In genomic region chr19:19539738-19540703, GRCh38 we compare ENCODE assay signal across 9 cellular contexts.
DNase-seq lines count a peak whose midpoint lies in the region; ATAC-seq and TF ChIP-seq lines count a peak whose summit lies in the region.
"Had no signal": no experiment of that assay in that cellular context is flagged by ENCODE, and none has a peak within 500 bp of the region (broad histone marks: within the 10 kb centered on the region; RNA-seq: fewer than 3 reads in every experiment).

No MANE protein-coding gene starts in this region.

- H3K27ac ChIP-seq in RWPE2 (ENCODE audit: poor library complexity, severe bottlenecking): no peak overlapping the region
- H3K27ac ChIP-seq: adrenal gland had no signal

- peaks cover 18% of the 10 kb centered on the region for H3K27me3 ChIP-seq in RWPE2 (ENCODE audit: insufficient read depth, poor library complexity, severe bottlenecking)
- peaks cover 22% of the 10 kb centered on the region for H3K27me3 ChIP-seq in iPS-15b (ENCODE audit: control insufficient read depth, insufficient read depth, low read length)

- peak; percentile 86 for DNase-seq in AG20443 (ENCODE audit: low spot score)
- DNase-seq in RWPE2 (ENCODE audit: low spot score): peak; percentile 84
- peak; percentile 73 for DNase-seq in stimulated activated CD4-positive, alpha-beta T cell treated with anti-CD3 and anti-CD28 coated beads, Interleukin-4, amount 100 ng/mL, for 1 hour
- no peak for DNase-seq in LoVo (ENCODE audit: low spot score)
- DNase-seq in NCI-H510A treated with DMSO at 0.1 percent for 48 hours (lab: John Stamatoyannopoulos, UW): no peak

- H3K36me3 Mint-ChIP-seq in activated naive CD4-positive, alpha-beta T cell treated with anti-CD3 and anti-CD28 coated beads, Interleukin-2, amount 50 U/mL, for 24 hours: no peaks in the 10 kb centered on the region

- H3K36me3 ChIP-seq in RWPE2 (ENCODE audit: low read depth): no peaks in the 10 kb centered on the region
- H3K36me3 ChIP-seq in iPS-15b (ENCODE audit: control insufficient read depth, insufficient read depth, low read length): no peaks in the 10 kb centered on the region
- H3K36me3 ChIP-seq: adrenal gland had no signal

- peaks cover 26% of the 10 kb centered on the region for H3K4me1 Mint-ChIP-seq in activated naive CD4-positive, alpha-beta T cell treated with anti-CD3 and anti-CD28 coated beads, Interleukin-2, amount 50 U/mL, for 24 hours

- no peak for TF ChIP-seq CTCF in RWPE2 (IDR thresholded peaks at IDR 0.05; ENCODE audit: poor library complexity, severe bottlenecking)

- peak overlapping the region; percentile 66 for H3K4me3 Mint-ChIP-seq in activated naive CD4-positive, alpha-beta T cell treated with anti-CD3 and anti-CD28 coated beads, Interleukin-2, amount 50 U/mL, for 24 hours

- H3K4me3 ChIP-seq in RWPE2 (ENCODE audit: severe bottlenecking) (no peak overlapping the region), iPS-15b (ENCODE audit: low read depth, low read length) (peak overlapping the region; percentile 71)

- ATAC-seq in RWPE2 (ENCODE audit: low read depth): peak; percentile 9; the same call in 1 of the 3 replicates
- ATAC-seq in GM18498 (IDR thresholded peaks at IDR 0.05; ENCODE audit: unreplicated experiment): no peak

- H3K27me3 Mint-ChIP-seq in activated naive CD4-positive, alpha-beta T cell treated with anti-CD3 and anti-CD28 coated beads, Interleukin-2, amount 50 U/mL, for 24 hours: no peaks in the 10 kb centered on the region

- H3K4me1 ChIP-seq in RWPE2 (ENCODE audit: insufficient read depth, poor library complexity, severe bottlenecking) (no peaks in the 10 kb centered on the region), iPS-15b (ENCODE audit: control insufficient read depth, insufficient read depth, low read length) (no peaks in the 10 kb centered on the region)

- no peak overlapping the region for H3K27ac Mint-ChIP-seq in activated naive CD4-positive, alpha-beta T cell treated with anti-CD3 and anti-CD28 coated beads, Interleukin-2, amount 50 U/mL, for 24 hours

- no peaks in the 10 kb centered on the region for H3K9me3 Mint-ChIP-seq in activated naive CD4-positive, alpha-beta T cell treated with anti-CD3 and anti-CD28 coated beads, Interleukin-2, amount 50 U/mL, for 24 hours

- no peak overlapping the region for H3K9ac ChIP-seq in iPS-15b (ENCODE audit: low read depth, low read length)

- H3K9me3 ChIP-seq in RWPE2 (ENCODE audit: severe bottlenecking): no peaks in the 10 kb centered on the region
- H3K9me3 ChIP-seq in iPS-15b (ENCODE audit: control insufficient read depth, insufficient read depth, low read length): no peaks in the 10 kb centered on the region
- H3K9me3 ChIP-seq: adrenal gland had no signal

Comparison
In these comparisons a context has a peak if more than half of its experiments do, and no peak if none do; other contexts are left out.
1. DNase-seq: peak in AG20443 (single experiment), RWPE2 (single experiment) and stimulated activated CD4-positive, alpha-beta T cell treated with anti-CD3 and anti-CD28 coated beads, Interleukin-4, amount 100 ng/mL, for 1 hour (single experiment); none in LoVo (single experiment) and NCI-H510A treated with DMSO at 0.1 percent for 48 hours (single experiment).